In genomic region chr4:150250293-150250997, GRCh38 we compare ENCODE assay signal across 18 cellular contexts.
"Had no signal": no experiment of that assay in that cellular context is flagged by ENCODE, and none has a peak within 500 bp of the region (broad histone marks: within the 10 kb centered on the region; RNA-seq: fewer than 3 reads in every experiment).

No MANE protein-coding gene starts in this region.

- H3K9ac ChIP-seq: parathyroid adenoma had no signal

- H3K4me1 ChIP-seq: left lung, parathyroid adenoma, tibial nerve had no signal

- DNase-seq: activated CD4-positive, alpha-beta T cell treated with anti-CD3 and anti-CD28 coated beads for 36 hours; activated CD4-positive, alpha-beta T cell treated with anti-CD3 and anti-CD28 coated beads, Interleukin-2, amount 50 U/mL, for 48 hours; activated naive CD4-positive, alpha-beta T cell treated with Interleukin-2 at 50 U/mL for 16 hours; activated naive CD8-positive, alpha-beta T cell treated with anti-CD3 and anti-CD28 coated beads, Interleukin-2, amount 10 ng/mL, durations not matched to agents 7 days and 5 days; dermis blood vessel endothelial cell; foreskin melanocyte; head of caudate nucleus; left lung; stimulated activated CD4-positive, alpha-beta T cell treated with anti-CD3 and anti-CD28 coated beads, Interleukin-12 subunit alpha, Interleukin-12 subunit beta, amount 100 ng/mL, for 4 hours; stimulated activated CD4-positive, alpha-beta T cell treated with anti-CD3 and anti-CD28 coated beads, Interleukin-1b, Interleukin-23, amount 100 ng/mL, for 48 hours; stimulated activated CD8-positive, alpha-beta memory T cell treated with anti-CD3 and anti-CD28 coated beads, Interleukin-4, amount 100 ng/mL, for 48 hours; stimulated activated naive CD4-positive, alpha-beta T cell treated with Interleukin-2 at 50 U/mL for 16 hours had no signal

- ATAC-seq: activated CD4-positive, alpha-beta T cell treated with anti-CD3 and anti-CD28 coated beads for 36 hours; left lung; WTC11 had no signal

- H3K9me3 ChIP-seq: left lung, tibial nerve had no signal

- FAIRE-seq: urothelium cell line had no signal

- H3K27me3 ChIP-seq: cardiac muscle cell, left lung, tibial nerve had no signal

- H3K27ac ChIP-seq: cardiac muscle cell, epithelial cell of prostate, left lung, parathyroid adenoma, tibial nerve had no signal

- H3K4me3 ChIP-seq: cardiac muscle cell, left lung, tibial nerve had no signal

- H3K36me3 ChIP-seq: cardiac muscle cell, left lung had no signal
